Comparison of ENCODE assay signal across 8 cellular contexts in genomic region chrX:64976673-64977040, GRCh38. TPM values are rescaled to one million over a fixed set of nuclear protein-coding genes. Genes with fewer than 3 reads are reported as not detected.
DNase-seq lines count a peak whose midpoint lies in the region; ATAC-seq lines count a peak whose summit lies in the region.

No MANE protein-coding gene starts in this region.

- H4K91ac ChIP-seq in neuronal stem cell (ENCODE audit: low read depth, low read length, poor library complexity) = no peak overlapping the region

- peak overlapping the region in 9 of 11 experiments; percentile 66 to 82 (median 78); a peak in 10 of 22 replicates for H3K9ac ChIP-seq in BLaER1 treated with 17β-estradiol and CSF1 and Interleukin-3, amounts not matched to agents 10 nM and 100 nM
- H3K9ac ChIP-seq in neuronal stem cell (ENCODE audit: low read depth, low read length, poor library complexity) = no peak overlapping the region

- peaks cover 10 to 28% (median 17%) of the 10 kb centered on the region in 11 experiments for H3K9me3 ChIP-seq in BLaER1 treated with 17β-estradiol and CSF1 and Interleukin-3, amounts not matched to agents 10 nM and 100 nM (replicated peaks in 1 of 11)
- H3K9me3 ChIP-seq in neuronal stem cell (replicated peaks in 1 of 2; ENCODE audit: control insufficient read depth in 2 of 2, insufficient read depth in 1 of 2, low read depth in 1 of 2, low read length in 2 of 2) = peaks cover 3 to 13% of the 10 kb centered on the region in 2 donors

- no peak overlapping the region for H3K23ac ChIP-seq in neuronal stem cell (ENCODE audit: low read depth, low read length, poor library complexity)

- intact Hi-C loops in dendritic cell treated with granulocyte-macrophage colony-stimulating factor and Interleukin-4, amounts not matched to agents 40 ng/mL and 50 ng/mL, for 4 days (cut with micrococcal nuclease) = no loop called here

- H3K36me3 Mint-ChIP-seq in dendritic cell treated with granulocyte-macrophage colony-stimulating factor and Interleukin-4, amounts not matched to agents 40 ng/mL and 50 ng/mL, for 4 days (ENCODE audit: low read depth) = no peaks in the 10 kb centered on the region

- ATAC-seq in GM21360 (IDR thresholded peaks at IDR 0.05; ENCODE audit: unreplicated experiment) = peak; percentile 21
- peak; percentile 15 for ATAC-seq in HG03521 (IDR thresholded peaks at IDR 0.05; ENCODE audit: unreplicated experiment)
- no peak for ATAC-seq in HG03342 (IDR thresholded peaks at IDR 0.05; ENCODE audit: unreplicated experiment)

- H3K27ac Mint-ChIP-seq in dendritic cell treated with granulocyte-macrophage colony-stimulating factor and Interleukin-4, amounts not matched to agents 40 ng/mL and 50 ng/mL, for 4 days = no peak overlapping the region

- no peaks in the 10 kb centered on the region for H3K27me3 Mint-ChIP-seq in dendritic cell treated with granulocyte-macrophage colony-stimulating factor and Interleukin-4, amounts not matched to agents 40 ng/mL and 50 ng/mL, for 4 days

- DNase-seq in neuronal stem cell (ENCODE audit: low spot score) (no peak), GF-D8 (lab: John Stamatoyannopoulos, UW) (no peak)
- no peak for DNase-seq in stimulated activated CD4-positive, alpha-beta T cell treated with anti-CD3 and anti-CD28 coated beads, Interleukin-4, amount 100 ng/mL, for 24 hours

- no peak overlapping the region for H3K27ac ChIP-seq in BLaER1 treated with 17β-estradiol and CSF1 and Interleukin-3, amounts not matched to agents 10 nM and 100 nM
- H3K27ac ChIP-seq in neuronal stem cell (replicated peaks; ENCODE audit: low read length) = peak overlapping the region; percentile 28

- no peak overlapping the region for H2BK120ac ChIP-seq in neuronal stem cell (ENCODE audit: low read depth, low read length)

- peak overlapping the region; percentile 88 for H2AFZ ChIP-seq in neuronal stem cell (ENCODE audit: low read length)

- peak overlapping the region; percentile 90 for H3K4me3 Mint-ChIP-seq in dendritic cell treated with granulocyte-macrophage colony-stimulating factor and Interleukin-4, amounts not matched to agents 40 ng/mL and 50 ng/mL, for 4 days

- peak overlapping the region in 10 of 11 experiments; percentile 32 to 74 (median 51); a peak in 16 of 22 replicates for H3K4me2 ChIP-seq in BLaER1 treated with 17β-estradiol and CSF1 and Interleukin-3, amounts not matched to agents 10 nM and 100 nM
- peak overlapping the region; percentile 48 for H3K4me2 ChIP-seq in neuronal stem cell (ENCODE audit: insufficient read depth, low read length, poor library complexity, severe bottlenecking)

- H2BK15ac ChIP-seq in neuronal stem cell (ENCODE audit: low read length) = no peak overlapping the region

- peaks cover 10 to 56% (median 41%) of the 10 kb centered on the region in 11 experiments; a peak in 21 of 22 replicates for H3K27me3 ChIP-seq in BLaER1 treated with 17β-estradiol and CSF1 and Interleukin-3, amounts not matched to agents 10 nM and 100 nM
- H3K27me3 ChIP-seq in neuronal stem cell (ENCODE audit: control insufficient read depth in 3 of 3, insufficient read depth in 3 of 3, low read depth in 1 of 3, low read length in 3 of 3) = no peaks in the 10 kb centered on the region

- H3K4me3 ChIP-seq in BLaER1 treated with 17β-estradiol and CSF1 and Interleukin-3, amounts not matched to agents 10 nM and 100 nM = peak overlapping the region; percentile 58 to 78 (median 69)
- H3K4me3 ChIP-seq in neuronal stem cell (ENCODE audit: low read length in 2 of 2) = peak overlapping the region; percentile 65 to 80

- WGBS in neuronal stem cell (ENCODE audit: extremely low coverage in 2 of 2, insufficient read length in 2 of 2, insufficient replicate concordance in 1 of 2), 2 donors = no CpG with 5 or more reads among the region's 11 CpGs

- H4K20me1 ChIP-seq in BLaER1 treated with 17β-estradiol and CSF1 and Interleukin-3, amounts not matched to agents 10 nM and 100 nM = no peaks in the 10 kb centered on the region

- peaks cover 7% of the 10 kb centered on the region for H3K4me1 Mint-ChIP-seq in dendritic cell treated with granulocyte-macrophage colony-stimulating factor and Interleukin-4, amounts not matched to agents 40 ng/mL and 50 ng/mL, for 4 days (ENCODE audit: low read depth)

- no peaks in the 10 kb centered on the region for H3K9me3 Mint-ChIP-seq in dendritic cell treated with granulocyte-macrophage colony-stimulating factor and Interleukin-4, amounts not matched to agents 40 ng/mL and 50 ng/mL, for 4 days

- H2BK12ac ChIP-seq in neuronal stem cell (ENCODE audit: low read length) = no peak overlapping the region

- H3K14ac ChIP-seq in neuronal stem cell (ENCODE audit: low read length) = no peak overlapping the region

- no peak overlapping the region for H2AK5ac ChIP-seq in neuronal stem cell (ENCODE audit: low read depth, low read length)

- no peak overlapping the region for H2BK5ac ChIP-seq in neuronal stem cell (ENCODE audit: low read length)

- H3K79me1 ChIP-seq in neuronal stem cell (ENCODE audit: low read depth, low read length) = no peaks in the 10 kb centered on the region

- no peak overlapping the region for H3K4ac ChIP-seq in neuronal stem cell (ENCODE audit: low read length)

- H3K36me3 ChIP-seq in BLaER1 treated with 17β-estradiol and CSF1 and Interleukin-3, amounts not matched to agents 10 nM and 100 nM = peaks cover 0 to 11% (median 8%) of the 10 kb centered on the region in 11 experiments; a peak in 15 of 22 replicates
- H3K36me3 ChIP-seq in neuronal stem cell (replicated peaks in 1 of 2; ENCODE audit: control insufficient read depth in 2 of 2, insufficient read depth in 2 of 2, low read length in 2 of 2) = no peaks in the 10 kb centered on the region

- peaks cover 4 to 9% (median 8%) of the 10 kb centered on the region in 10 experiments; a peak in 15 of 20 replicates for H3K4me1 ChIP-seq in BLaER1 treated with 17β-estradiol and CSF1 and Interleukin-3, amounts not matched to agents 10 nM and 100 nM
- H3K4me1 ChIP-seq in neuronal stem cell (ENCODE audit: control insufficient read depth in 2 of 2, insufficient read depth in 1 of 2, low read depth in 1 of 2, low read length in 2 of 2) = peaks cover 0 to 3% of the 10 kb centered on the region in 2 donors

- no peak overlapping the region for H3K18ac ChIP-seq in neuronal stem cell (ENCODE audit: low read length)

- no peak overlapping the region for H4K8ac ChIP-seq in neuronal stem cell (ENCODE audit: low read depth, low read length)

RNA-seq across cellular contexts. Expression of gene ZC4H2, which starts 0.4 kb away (rescaled TPM):
- 33.8 TPM for polyA plus RNA-seq in neuronal stem cell (2013, experiment 1 of 2)
- 33.5 TPM for polyA plus RNA-seq in neuronal stem cell (2013, experiment 2 of 2)

RNA-seq across cellular contexts. Expression of gene ZC3H12B, which starts 58.0 kb away (rescaled TPM):
- polyA plus RNA-seq in neuronal stem cell (2013, experiment 1 of 2) = 5.2 TPM
- 5.2 TPM for polyA plus RNA-seq in neuronal stem cell (2013, experiment 2 of 2)
